In genomic region chr5:317086-317811, GRCh38 we compare ENCODE assay signal across 1 cellular context.
A peak's percentile ranks its signal among the peaks of the same experiment; 100 is the strongest.
TF ChIP-seq lines count a peak whose summit lies in the region.

No MANE protein-coding gene starts in this region.

TF ChIP-seq in K562, 482 proteins besides CTCF, POLR2A, EP300 and RAD21 (continued from another document and continues in another):
- TF ChIP-seq, protein P1, sequence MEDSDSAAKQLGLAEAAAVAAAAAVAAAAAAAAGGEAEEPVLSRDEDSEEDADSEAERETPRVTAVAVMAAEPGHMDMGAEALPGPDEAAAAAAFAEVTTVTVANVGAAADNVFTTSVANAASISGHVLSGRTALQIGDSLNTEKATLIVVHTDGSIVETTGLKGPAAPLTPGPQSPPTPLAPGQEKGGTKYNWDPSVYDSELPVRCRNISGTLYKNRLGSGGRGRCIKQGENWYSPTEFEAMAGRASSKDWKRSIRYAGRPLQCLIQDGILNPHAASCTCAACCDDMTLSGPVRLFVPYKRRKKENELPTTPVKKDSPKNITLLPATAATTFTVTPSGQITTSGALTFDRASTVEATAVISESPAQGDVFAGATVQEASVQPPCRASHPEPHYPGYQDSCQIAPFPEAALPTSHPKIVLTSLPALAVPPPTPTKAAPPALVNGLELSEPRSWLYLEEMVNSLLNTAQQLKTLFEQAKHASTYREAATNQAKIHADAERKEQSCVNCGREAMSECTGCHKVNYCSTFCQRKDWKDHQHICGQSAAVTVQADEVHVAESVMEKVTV (CRISPR knock-in tag; IDR thresholded peaks at IDR 0.05): peak; percentile 23; the same call in 1 of the 2 replicates
- TF ChIP-seq ZFP1 (CRISPR knock-in tag; IDR thresholded peaks at IDR 0.05) (no peak), EGR1 (conservative IDR thresholded peaks at IDR 0.05) (peak; percentile 43), THRA (IDR thresholded peaks at IDR 0.05) (no peak), FOXM1 (IDR thresholded peaks at IDR 0.05; ENCODE audit: low read depth) (no peak), FOXM1 (CRISPR knock-in tag; IDR thresholded peaks at IDR 0.05; ENCODE audit: low read depth) (no peak), ZNF668 (CRISPR knock-in tag; IDR thresholded peaks at IDR 0.05) (no peak), MIER1 (IDR thresholded peaks at IDR 0.05; ENCODE audit: low read depth) (no peak), ZNF263 (CRISPR knock-in tag; IDR thresholded peaks at IDR 0.05; ENCODE audit: borderline replicate concordance) (peak; percentile 71), ZNF121 (CRISPR knock-in tag; conservative IDR thresholded peaks at IDR 0.05) (no peak), NR1H2 (CRISPR knock-in tag; IDR thresholded peaks at IDR 0.05) (no peak), MCM5 (IDR thresholded peaks at IDR 0.05; ENCODE audit: low read depth) (no peak), ZNF3 (CRISPR knock-in tag; IDR thresholded peaks at IDR 0.05) (no peak), FOXK1 (CRISPR knock-in tag; IDR thresholded peaks at IDR 0.05; ENCODE audit: borderline replicate concordance) (no peak), NCOR1 (IDR thresholded peaks at IDR 0.05) (no peak), RB1 (IDR thresholded peaks at IDR 0.05; ENCODE audit: low read depth) (peak; percentile 54; the same call in 1 of the 2 replicates), ZBTB7A (IDR thresholded peaks at IDR 0.05; ENCODE audit: borderline replicate concordance, control insufficient read depth, low read depth, low read length) (peak; percentile 48; the same call in 1 of the 2 replicates), ZBED1 (IDR thresholded peaks at IDR 0.05) (no peak), PHF20 (IDR thresholded peaks at IDR 0.05; ENCODE audit: partially characterized antibody) (no peak), ZBTB40 (IDR thresholded peaks at IDR 0.05) (no peak), ZBTB40 (CRISPR knock-in tag; IDR thresholded peaks at IDR 0.05) (no peak), ZBTB8A (IDR thresholded peaks at IDR 0.05; ENCODE audit: partially characterized antibody) (no peak), CXXC5 (CRISPR knock-in tag; IDR thresholded peaks at IDR 0.05) (no peak), TAF15 (IDR thresholded peaks at IDR 0.05; ENCODE audit: low read depth, low read length) (no peak), ERF (CRISPR knock-in tag; IDR thresholded peaks at IDR 0.05) (no peak), STAG1 (CRISPR knock-in tag; IDR thresholded peaks at IDR 0.05; ENCODE audit: borderline replicate concordance) (peak; percentile 69; the same call in 1 of the 2 replicates), NR3C1 (CRISPR knock-in tag; IDR thresholded peaks at IDR 0.05) (no peak), MXI1 (IDR thresholded peaks at IDR 0.05; ENCODE audit: low read depth, low read length) (no peak), SAFB2 (IDR thresholded peaks at IDR 0.05; ENCODE audit: borderline replicate concordance, low read depth, low read length, severe bottlenecking) (no peak), ZNF23 (CRISPR knock-in tag; IDR thresholded peaks at IDR 0.05) (no peak), ZNF717 (CRISPR knock-in tag; IDR thresholded peaks at IDR 0.05) (no peak), NCOA1 (IDR thresholded peaks at IDR 0.05; ENCODE audit: low read depth) (no peak), EZH2 (IDR thresholded peaks at IDR 0.05; ENCODE audit: borderline replicate concordance, low read depth, low read length) (no peak), PBX2 (CRISPR knock-in tag; IDR thresholded peaks at IDR 0.05; ENCODE audit: low read depth) (no peak), PBX2 (tag; conservative IDR thresholded peaks at IDR 0.05; ENCODE audit: low read depth) (peak; percentile 26; the same call in 1 of the 2 replicates), ZNF77 (CRISPR knock-in tag; IDR thresholded peaks at IDR 0.05) (0 out of 2 replicates have a peak, but pooled peaks have one; percentile 37), SMC3 (conservative IDR thresholded peaks at IDR 0.05; ENCODE audit: insufficient read depth, low read depth, low read length) (peak; percentile 84), ZNF280B (CRISPR knock-in tag; IDR thresholded peaks at IDR 0.05) (no peak), GABPB2 (CRISPR knock-in tag; conservative IDR thresholded peaks at IDR 0.05) (no peak), GABPA (tag; conservative IDR thresholded peaks at IDR 0.05; ENCODE audit: low read depth) (no peak)
- TF ChIP-seq, protein P2, sequence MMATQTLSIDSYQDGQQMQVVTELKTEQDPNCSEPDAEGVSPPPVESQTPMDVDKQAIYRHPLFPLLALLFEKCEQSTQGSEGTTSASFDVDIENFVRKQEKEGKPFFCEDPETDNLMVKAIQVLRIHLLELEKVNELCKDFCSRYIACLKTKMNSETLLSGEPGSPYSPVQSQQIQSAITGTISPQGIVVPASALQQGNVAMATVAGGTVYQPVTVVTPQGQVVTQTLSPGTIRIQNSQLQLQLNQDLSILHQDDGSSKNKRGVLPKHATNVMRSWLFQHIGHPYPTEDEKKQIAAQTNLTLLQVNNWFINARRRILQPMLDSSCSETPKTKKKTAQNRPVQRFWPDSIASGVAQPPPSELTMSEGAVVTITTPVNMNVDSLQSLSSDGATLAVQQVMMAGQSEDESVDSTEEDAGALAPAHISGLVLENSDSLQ (IDR thresholded peaks at IDR 0.05): no peak
- TF ChIP-seq, protein P3, sequence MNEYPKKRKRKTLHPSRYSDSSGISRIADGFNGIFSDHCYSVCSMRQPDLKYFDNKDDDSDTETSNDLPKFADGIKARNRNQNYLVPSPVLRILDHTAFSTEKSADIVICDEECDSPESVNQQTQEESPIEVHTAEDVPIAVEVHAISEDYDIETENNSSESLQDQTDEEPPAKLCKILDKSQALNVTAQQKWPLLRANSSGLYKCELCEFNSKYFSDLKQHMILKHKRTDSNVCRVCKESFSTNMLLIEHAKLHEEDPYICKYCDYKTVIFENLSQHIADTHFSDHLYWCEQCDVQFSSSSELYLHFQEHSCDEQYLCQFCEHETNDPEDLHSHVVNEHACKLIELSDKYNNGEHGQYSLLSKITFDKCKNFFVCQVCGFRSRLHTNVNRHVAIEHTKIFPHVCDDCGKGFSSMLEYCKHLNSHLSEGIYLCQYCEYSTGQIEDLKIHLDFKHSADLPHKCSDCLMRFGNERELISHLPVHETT (CRISPR knock-in tag; conservative IDR thresholded peaks at IDR 0.05 in 1 of 2, IDR thresholded peaks at IDR 0.05 in 1 of 2): no peak
- TF ChIP-seq, protein P4, sequence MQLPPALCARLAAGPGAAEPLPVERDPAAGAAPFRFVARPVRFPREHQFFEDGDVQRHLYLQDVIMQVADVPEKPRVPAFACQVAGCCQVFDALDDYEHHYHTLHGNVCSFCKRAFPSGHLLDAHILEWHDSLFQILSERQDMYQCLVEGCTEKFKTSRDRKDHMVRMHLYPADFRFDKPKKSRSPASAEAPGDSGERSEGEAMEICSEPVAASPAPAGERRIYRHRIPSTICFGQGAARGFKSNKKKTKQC (CRISPR knock-in tag; IDR thresholded peaks at IDR 0.05): no peak
- TF ChIP-seq, protein P5, sequence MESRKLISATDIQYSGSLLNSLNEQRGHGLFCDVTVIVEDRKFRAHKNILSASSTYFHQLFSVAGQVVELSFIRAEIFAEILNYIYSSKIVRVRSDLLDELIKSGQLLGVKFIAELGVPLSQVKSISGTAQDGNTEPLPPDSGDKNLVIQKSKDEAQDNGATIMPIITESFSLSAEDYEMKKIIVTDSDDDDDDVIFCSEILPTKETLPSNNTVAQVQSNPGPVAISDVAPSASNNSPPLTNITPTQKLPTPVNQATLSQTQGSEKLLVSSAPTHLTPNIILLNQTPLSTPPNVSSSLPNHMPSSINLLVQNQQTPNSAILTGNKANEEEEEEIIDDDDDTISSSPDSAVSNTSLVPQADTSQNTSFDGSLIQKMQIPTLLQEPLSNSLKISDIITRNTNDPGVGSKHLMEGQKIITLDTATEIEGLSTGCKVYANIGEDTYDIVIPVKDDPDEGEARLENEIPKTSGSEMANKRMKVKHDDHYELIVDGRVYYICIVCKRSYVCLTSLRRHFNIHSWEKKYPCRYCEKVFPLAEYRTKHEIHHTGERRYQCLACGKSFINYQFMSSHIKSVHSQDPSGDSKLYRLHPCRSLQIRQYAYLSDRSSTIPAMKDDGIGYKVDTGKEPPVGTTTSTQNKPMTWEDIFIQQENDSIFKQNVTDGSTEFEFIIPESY (CRISPR knock-in tag; IDR thresholded peaks at IDR 0.05): no peak
